In the genomic region with DNA sequence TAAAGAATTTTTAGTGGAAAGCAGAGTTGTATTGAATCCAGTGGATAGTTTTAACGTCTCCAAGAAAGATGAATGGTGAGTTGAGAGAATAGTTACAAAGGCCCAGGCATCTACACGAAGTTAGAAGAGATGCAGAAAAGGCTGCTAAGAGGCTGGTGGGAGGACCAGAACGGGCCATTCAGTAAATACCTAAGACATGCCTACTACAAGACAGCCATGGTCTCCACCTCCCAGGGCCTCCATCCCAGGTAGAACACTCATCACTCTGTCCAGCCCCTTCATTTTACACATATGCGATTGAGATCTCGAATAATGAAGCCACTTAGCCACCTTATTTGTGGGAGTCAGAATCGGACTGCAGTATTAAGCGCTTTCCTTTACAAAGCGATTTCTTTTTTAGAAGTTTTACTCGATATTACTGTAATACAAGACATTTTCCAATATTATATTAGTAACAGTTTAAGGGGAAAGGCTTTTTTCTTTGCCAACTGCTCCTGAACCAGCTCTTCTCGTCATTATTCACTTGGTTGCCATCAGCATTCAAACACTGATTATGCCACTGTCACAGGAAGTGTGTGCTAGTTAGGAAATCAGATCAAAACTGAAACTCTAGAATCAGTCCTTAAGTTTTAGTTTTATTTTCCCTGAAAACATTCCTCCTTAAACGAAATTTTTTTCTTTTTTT, we compare ENCODE assay signal across 8 cellular contexts. TPM values are rescaled to one million over a fixed set of nuclear protein-coding genes. Genes with fewer than 3 reads are reported as not detected.
DNase-seq lines count a peak whose midpoint lies in the region; ATAC-seq and TF ChIP-seq lines count a peak whose summit lies in the region.

No MANE protein-coding gene starts in this region.

- H3K4me3 ChIP-seq in AG09309 (ENCODE audit: control insufficient read depth, low read depth, low read length) (peak overlapping the region; percentile 53; the same call in 1 of the 2 replicates), MG63 (peak overlapping the region; percentile 85), brain microvascular endothelial cell (ENCODE audit: low read depth, low read length) (peak overlapping the region; percentile 97), mucosa of stomach (ENCODE audit: low read length) (no peak overlapping the region)

- H3K9ac ChIP-seq in mucosa of stomach (ENCODE audit: low read length): peak overlapping the region; percentile 95

- H3K27me3 ChIP-seq in MG63: no peaks in the 10 kb centered on the region
- no peaks in the 10 kb centered on the region for H3K27me3 ChIP-seq in brain microvascular endothelial cell (replicated peaks)
- no peaks in the 10 kb centered on the region for H3K27me3 ChIP-seq in mucosa of stomach (ENCODE audit: control insufficient read depth, insufficient read depth, low read length)

- H3K27ac ChIP-seq in brain microvascular endothelial cell: peak overlapping the region; percentile 95

- DNase-seq in AG09309 (ENCODE audit: low read depth): no peak
- no peak for DNase-seq in MG63
- DNase-seq in brain microvascular endothelial cell: no peak
- no peak for DNase-seq in medulla oblongata (ENCODE audit: extremely low spot score)
- DNase-seq in NCI-H187 (lab: John Stamatoyannopoulos, UW): no peak
- no peak for DNase-seq in dedifferentiated amniotic fluid mesenchymal stem cell (ENCODE audit: extremely low spot score)

- TF ChIP-seq CTCF in AG09309 (IDR thresholded peaks at IDR 0.05; ENCODE audit: control insufficient read depth, insufficient read depth, low read depth, low read length, missing control alignments): no peak
- TF ChIP-seq CTCF in brain microvascular endothelial cell (IDR thresholded peaks at IDR 0.05; ENCODE audit: low read depth, low read length, missing control alignments): no peak

- in situ Hi-C loops in brain microvascular endothelial cell (cut with HindIII; ENCODE audit: low pct_ligation_motif_present, low sequenced_read_pairs): no loop called here

- H3K9me3 ChIP-seq in MG63 (no peaks in the 10 kb centered on the region), mucosa of stomach (ENCODE audit: control insufficient read depth, low read length) (no peaks in the 10 kb centered on the region)

- no peak for ATAC-seq in GM19455 (IDR thresholded peaks at IDR 0.05; ENCODE audit: unreplicated experiment)

- H3K4me1 ChIP-seq in mucosa of stomach (ENCODE audit: control insufficient read depth, insufficient read depth, low read length): peaks cover 31% of the 10 kb centered on the region

- peaks cover 35% of the 10 kb centered on the region for H3K36me3 ChIP-seq in MG63
- peaks cover 6% of the 10 kb centered on the region for H3K36me3 ChIP-seq in brain microvascular endothelial cell (replicated peaks)
- H3K36me3 ChIP-seq in mucosa of stomach (ENCODE audit: control insufficient read depth, insufficient read depth, low read length): no peaks in the 10 kb centered on the region

RNA-seq across cellular contexts. Expression of a gene that starts 1.6 kb away (rescaled TPM):
- total RNA-seq in MG63 (2014; rRNA removed; shearing (Covaris generic); ENCODE audit: low replicate concordance): 133 and 182 TPM in 2 replicates

RNA-seq across cellular contexts. Expression of a gene that starts 6.9 kb away (rescaled TPM):
- total RNA-seq in MG63 (2014; rRNA removed; shearing (Covaris generic); ENCODE audit: low replicate concordance): 7.7 and 8.9 TPM in 2 replicates
